15 cellular contexts compared by ENCODE assay signal in the genomic region with DNA sequence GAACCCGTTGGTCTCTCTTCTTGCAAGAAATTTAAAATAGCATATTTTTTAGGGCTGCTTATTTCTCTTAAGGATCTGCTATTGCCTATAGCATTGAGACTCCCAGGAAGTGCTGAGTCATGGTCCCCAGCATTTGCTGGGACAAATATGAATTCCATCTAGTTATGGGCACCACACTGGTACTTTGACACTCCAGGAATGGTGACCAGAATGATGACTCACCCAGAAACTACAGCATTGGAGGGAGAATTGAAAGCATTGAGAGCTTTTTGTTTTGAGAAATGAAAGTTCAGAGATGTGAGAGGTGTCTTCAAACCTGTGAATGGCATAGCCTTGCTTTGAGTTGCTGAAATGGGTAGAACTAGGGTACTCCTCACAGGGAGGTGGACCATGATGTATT.
DNase-seq lines count a peak whose midpoint lies in the region; ATAC-seq, FAIRE-seq and TF ChIP-seq lines count a peak whose summit lies in the region.
"Had no signal": no experiment of that assay in that cellular context is flagged by ENCODE, and none has a peak within 500 bp of the region (broad histone marks: within the 10 kb centered on the region; RNA-seq: fewer than 3 reads in every experiment).

No MANE protein-coding gene starts in this region.

- no peaks in the 10 kb centered on the region for H4K20me1 ChIP-seq in H1 (replicated peaks in 1 of 2; ENCODE audit: control insufficient read depth in 1 of 2, insufficient read depth in 2 of 2, low read length in 2 of 2)

- CTCF ChIA-PET in H1 (lab: Charles Lee; ENCODE audit: partially characterized antibody) (interaction anchor here (1.3 kb wide), 1 partner anchor 393 kb away, joined by 5 read pairs; no protein-coding TSS in a partner anchor), T-cell (lab: Charles Lee) (no interaction called here)

- no peak overlapping the region for H4K5ac ChIP-seq in H1 (ENCODE audit: insufficient read length, low read depth, low read length)

- no peak overlapping the region for H3K4me3 Mint-ChIP-seq in T-cell
- H3K4me3 Mint-ChIP-seq: neural crest cell had no signal

- H2BK20ac ChIP-seq in H1 (ENCODE audit: low read length), result peak overlapping the region; percentile 23; the same call in 1 of the 2 replicates

- no peak overlapping the region for H2AK5ac ChIP-seq in H1 (ENCODE audit: low read depth, low read length)

- H3K36me3 Mint-ChIP-seq in T-cell, result no peaks in the 10 kb centered on the region

- no peak for TF ChIP-seq EP300 in H1 (IDR thresholded peaks at IDR 0.05; ENCODE audit: borderline replicate concordance in 1 of 2, low read depth in 2 of 2, low read length in 2 of 2)

- no peak overlapping the region for H3K27ac Mint-ChIP-seq in T-cell

- H2BK12ac ChIP-seq in H1 (ENCODE audit: low read depth, low read length), result no peak overlapping the region

- FAIRE-seq in H1 (lab: Jason Lieb, UNC), result no peak

- H3K27ac ChIP-seq in H1 (ENCODE audit: low read depth, low read length) (no peak overlapping the region), aorta (ENCODE audit: low read depth in 1 of 2, low read length in 2 of 2) (no peak overlapping the region), dorsolateral prefrontal cortex (no peak overlapping the region)
- H3K27ac ChIP-seq: left lung had no signal

- H3K4ac ChIP-seq in H1 (replicated peaks; ENCODE audit: insufficient read length, low read depth, low read length), result no peak overlapping the region

- no peak overlapping the region for H3K4me2 ChIP-seq in H1 (ENCODE audit: insufficient read depth in 1 of 2, low read depth in 2 of 2, low read length in 2 of 2)

- H4K8ac ChIP-seq in H1 (ENCODE audit: extremely low read depth, insufficient read depth, low read length), result no peak overlapping the region

- H3K79me1 ChIP-seq in H1 (ENCODE audit: low read depth, low read length), result no peaks in the 10 kb centered on the region

- no peaks in the 10 kb centered on the region for H3K36me3 ChIP-seq in H1 (ENCODE audit: control insufficient read depth in 2 of 4, insufficient read depth in 4 of 4, low read length in 3 of 4)
- no peaks in the 10 kb centered on the region for H3K36me3 ChIP-seq in aorta (ENCODE audit: control insufficient read depth in 1 of 2, insufficient read depth in 2 of 2, low read length in 1 of 2)
- H3K36me3 ChIP-seq: left lung had no signal

- H3K4me1 ChIP-seq in H1 (replicated peaks in 1 of 4; ENCODE audit: control insufficient read depth in 3 of 4, insufficient read depth in 4 of 4, low read length in 3 of 4), result no peaks in the 10 kb centered on the region
- H3K4me1 ChIP-seq in aorta (ENCODE audit: control insufficient read depth in 1 of 2, insufficient read depth in 2 of 2, low read length in 2 of 2), result peaks cover 0 to 2% of the 10 kb centered on the region in 2 donors
- H3K4me1 ChIP-seq: left lung had no signal

- H3K9me3 ChIP-seq in H1 (ENCODE audit: insufficient read depth in 2 of 2, low read depth in 1 of 2, low read length in 1 of 2), result no peaks in the 10 kb centered on the region
- H3K9me3 ChIP-seq in aorta (ENCODE audit: control insufficient read depth, low read length), result no peaks in the 10 kb centered on the region
- H3K9me3 ChIP-seq: left lung had no signal

- WGBS in H1 (ENCODE audit: extremely low coverage in 1 of 2, insufficient coverage in 1 of 2, insufficient read length in 1 of 2, insufficient replicate concordance in 2 of 2, low coverage in 1 of 2, low lambda C conversion rate in 2 of 2, missing lambda C conversion rate in 1 of 2), 2 experiments, result 45% methylated on average over 1 of the region's 1 CpG; no CpG with 5 or more reads in 1 of the 2 experiments
- WGBS in aorta, 2 donors, result 0 to 29% methylated on average over 1 of the region's 1 CpG

- no peak for TF ChIP-seq RAD21 in H1 (IDR thresholded peaks at IDR 0.05 in 1 of 2, conservative IDR thresholded peaks at IDR 0.05 in 1 of 2; ENCODE audit: low read depth in 2 of 2, low read length in 2 of 2)

- H3K14ac ChIP-seq in H1 (ENCODE audit: insufficient read length), result no peak overlapping the region

- H3K23me2 ChIP-seq in H1 (ENCODE audit: low read depth, low read length), result no peaks in the 10 kb centered on the region

- no peak overlapping the region for H2AFZ ChIP-seq in H1 (ENCODE audit: low read length)

- H3K27me3 Mint-ChIP-seq in T-cell, result peaks cover 0 to 8% of the 10 kb centered on the region in 2 donors

- no peak overlapping the region for H2BK5ac ChIP-seq in H1 (ENCODE audit: low read depth, low read length)

- ATAC-seq in GM18868 (IDR thresholded peaks at IDR 0.05; ENCODE audit: unreplicated experiment) (peak; percentile 50), aorta (ENCODE audit: low FRiP score) (no peak), T-cell (replicated peaks in 1 of 4) (no peak)
- ATAC-seq: left lung had no signal

- H3K79me2 ChIP-seq in H1 (ENCODE audit: control insufficient read depth in 1 of 2, insufficient read depth in 2 of 2, low read length in 2 of 2), result no peaks in the 10 kb centered on the region

- H3K27me3 ChIP-seq in H1 (replicated peaks in 1 of 4; ENCODE audit: control insufficient read depth in 3 of 4, extremely low read depth in 1 of 4, insufficient read depth in 3 of 4, low read length in 3 of 4), result no peaks in the 10 kb centered on the region
- no peaks in the 10 kb centered on the region for H3K27me3 ChIP-seq in aorta (ENCODE audit: control insufficient read depth in 1 of 2, insufficient read depth in 2 of 2, low read length in 1 of 2)
- H3K27me3 ChIP-seq in dorsolateral prefrontal cortex, result peaks cover 0 to 24% (median 0%) of the 10 kb centered on the region in 45 donors
- H3K27me3 ChIP-seq: left lung had no signal

- POLR2A ChIA-PET in H1 (lab: Charles Lee; ENCODE audit: partially characterized antibody) (no interaction called here), T-cell (lab: Charles Lee) (no interaction called here)

- H3K4me3 ChIP-seq in H1 (ENCODE audit: extremely low read depth in 1 of 4, insufficient read depth in 2 of 4, low read depth in 3 of 4, low read length in 4 of 4), result no peak overlapping the region
- no peak overlapping the region for H3K4me3 ChIP-seq in retinal pigment epithelial cell (ENCODE audit: low read length)
- no peak overlapping the region for H3K4me3 ChIP-seq in aorta (ENCODE audit: low read length in 2 of 2)
- H3K4me3 ChIP-seq in dorsolateral prefrontal cortex, result no peak overlapping the region
- H3K4me3 ChIP-seq: left lung had no signal

- no peak overlapping the region for H2BK120ac ChIP-seq in H1 (replicated peaks; ENCODE audit: low read depth, low read length)

- no peaks in the 10 kb centered on the region for H3K4me1 Mint-ChIP-seq in T-cell

- H3K9ac ChIP-seq in H1 (replicated peaks in 1 of 4; ENCODE audit: extremely low read depth in 1 of 4, low read depth in 3 of 4, low read length in 3 of 4), result no peak overlapping the region

- DNase-seq in MV-4-11 (lab: John Stamatoyannopoulos, UW) (peak; percentile 75), H1 (ENCODE audit: low read depth in 1 of 2, low spot score in 2 of 2) (no peak), retinal pigment epithelial cell (ENCODE audit: low read depth) (peak; percentile 6), aorta (no peak), T-cell (no peak), dorsolateral prefrontal cortex (no peak), NCI-H1694 (lab: John Stamatoyannopoulos, UW) (no peak)
- DNase-seq: activated CD4-positive, alpha-beta T cell treated with anti-CD3 and anti-CD28 coated beads for 4 hours; effector CD8-positive, alpha-beta T cell; left lung; NCI-H1436 treated with DMSO at 0.1 percent for 48 hours; NCI-H446 treated with DMSO at 0.1 percent for 48 hours; T-helper 2 cell had no signal

- TF ChIP-seq CTCF in H1 (IDR thresholded peaks at IDR 0.05; ENCODE audit: control extremely low read depth in 1 of 3, insufficient read depth in 1 of 3, low read depth in 1 of 3, low read length in 3 of 3), result no peak
- no peak for TF ChIP-seq CTCF in retinal pigment epithelial cell (conservative IDR thresholded peaks at IDR 0.05; ENCODE audit: low read depth, low read length)
- no peak for TF ChIP-seq CTCF in dorsolateral prefrontal cortex (IDR thresholded peaks at IDR 0.05 in 54 of 56, conservative IDR thresholded peaks at IDR 0.05 in 2 of 56; ENCODE audit: low read depth in 1 of 56, partially characterized antibody in 56 of 56)

- H2BK15ac ChIP-seq in H1 (ENCODE audit: low read length), result no peak overlapping the region

- intact Hi-C loops in aorta (cut with DNase I), result no loop called here
- intact Hi-C loops in dorsolateral prefrontal cortex (cut with DNase I), result no loop called here

- TF ChIP-seq POLR2A in H1 (IDR thresholded peaks at IDR 0.05; ENCODE audit: control extremely low read depth in 1 of 2, low read depth in 2 of 2, low read length in 2 of 2), result no peak

- no peak overlapping the region for H3K56ac ChIP-seq in H1 (replicated peaks; ENCODE audit: insufficient read length, low read depth, low read length)

- H3K23ac ChIP-seq in H1 (ENCODE audit: insufficient read length), result no peak overlapping the region

- no peak overlapping the region for H4K91ac ChIP-seq in H1 (replicated peaks; ENCODE audit: insufficient read length, low read length)

- peaks cover 0 to 11% (median 0%) of the 10 kb centered on the region in 3 donors for H3K9me3 Mint-ChIP-seq in T-cell
- H3K9me3 Mint-ChIP-seq: neural crest cell had no signal

- no peak overlapping the region for H3K18ac ChIP-seq in H1 (ENCODE audit: extremely low read depth, low read length)

TF ChIP-seq in H1, 55 proteins besides CTCF, POLR2A, EP300 and RAD21:
- TF ChIP-seq RFX5 (IDR thresholded peaks at IDR 0.05; ENCODE audit: borderline replicate concordance, low read depth, low read length) (no peak), MAFK (IDR thresholded peaks at IDR 0.05; ENCODE audit: low read depth, low read length) (peak; percentile 68)

Comparison
In these comparisons a context has a peak if more than half of its experiments do, and no peak if none do; other contexts are left out.
1. DNase-seq: peak in MV-4-11 (single experiment) and retinal pigment epithelial cell (single experiment); none in H1 (0 of 2), aorta (0 of 2), T-cell (0 of 34), dorsolateral prefrontal cortex (0 of 10) and NCI-H1694 (single experiment).